ENCODE assay signal across 1 cellular context in the genomic region with DNA sequence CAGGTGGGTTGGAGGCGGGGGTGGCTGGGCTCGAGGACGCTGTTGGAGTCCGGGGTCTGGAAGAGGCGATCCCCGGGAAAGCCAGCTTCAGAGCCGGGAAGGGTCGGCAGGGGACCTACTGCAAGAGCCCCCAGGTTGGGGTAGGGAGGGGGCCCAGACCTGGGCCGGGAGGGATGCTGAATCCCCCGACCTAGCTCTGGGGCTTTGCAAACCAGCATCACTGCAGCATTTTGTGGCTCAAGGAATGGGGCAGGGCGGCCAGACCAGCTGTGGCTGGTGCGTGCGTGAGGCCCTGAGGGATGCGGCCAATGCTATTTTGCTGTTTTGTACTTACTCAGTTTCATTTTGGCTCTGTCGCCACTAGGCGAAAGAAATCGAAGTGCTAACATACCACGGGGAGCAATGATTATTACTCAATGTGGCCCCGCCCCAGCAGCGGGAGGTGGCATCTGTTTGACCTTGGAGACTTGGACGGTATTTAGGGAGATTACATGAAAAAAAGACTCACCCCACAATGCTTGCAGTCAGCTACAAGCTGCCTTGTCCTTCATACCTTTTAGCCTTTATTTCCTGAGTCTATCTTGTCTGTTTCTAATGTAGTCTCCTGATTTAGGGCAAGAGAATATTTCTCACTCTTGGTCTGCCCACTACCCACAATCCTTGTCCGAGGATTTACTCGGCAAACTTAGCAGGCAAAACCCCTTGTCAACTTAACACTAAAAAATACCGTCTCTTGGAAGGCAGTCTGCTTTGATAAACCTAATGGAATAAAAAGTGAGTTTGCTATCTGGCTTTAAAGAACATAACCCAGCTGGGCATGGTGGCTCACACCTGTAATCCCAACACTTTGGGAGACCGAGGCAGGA.
TF ChIP-seq lines count a peak whose summit lies in the region.

No MANE protein-coding gene starts in this region.

TF ChIP-seq in HepG2, 621 proteins besides CTCF, POLR2A, EP300 and RAD21 (continued from another document and continues in another):
- TF ChIP-seq, protein P1, sequence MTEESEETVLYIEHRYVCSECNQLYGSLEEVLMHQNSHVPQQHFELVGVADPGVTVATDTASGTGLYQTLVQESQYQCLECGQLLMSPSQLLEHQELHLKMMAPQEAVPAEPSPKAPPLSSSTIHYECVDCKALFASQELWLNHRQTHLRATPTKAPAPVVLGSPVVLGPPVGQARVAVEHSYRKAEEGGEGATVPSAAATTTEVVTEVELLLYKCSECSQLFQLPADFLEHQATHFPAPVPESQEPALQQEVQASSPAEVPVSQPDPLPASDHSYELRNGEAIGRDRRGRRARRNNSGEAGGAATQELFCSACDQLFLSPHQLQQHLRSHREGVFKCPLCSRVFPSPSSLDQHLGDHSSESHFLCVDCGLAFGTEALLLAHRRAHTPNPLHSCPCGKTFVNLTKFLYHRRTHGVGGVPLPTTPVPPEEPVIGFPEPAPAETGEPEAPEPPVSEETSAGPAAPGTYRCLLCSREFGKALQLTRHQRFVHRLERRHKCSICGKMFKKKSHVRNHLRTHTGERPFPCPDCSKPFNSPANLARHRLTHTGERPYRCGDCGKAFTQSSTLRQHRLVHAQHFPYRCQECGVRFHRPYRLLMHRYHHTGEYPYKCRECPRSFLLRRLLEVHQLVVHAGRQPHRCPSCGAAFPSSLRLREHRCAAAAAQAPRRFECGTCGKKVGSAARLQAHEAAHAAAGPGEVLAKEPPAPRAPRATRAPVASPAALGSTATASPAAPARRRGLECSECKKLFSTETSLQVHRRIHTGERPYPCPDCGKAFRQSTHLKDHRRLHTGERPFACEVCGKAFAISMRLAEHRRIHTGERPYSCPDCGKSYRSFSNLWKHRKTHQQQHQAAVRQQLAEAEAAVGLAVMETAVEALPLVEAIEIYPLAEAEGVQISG (CRISPR knock-in tag; IDR thresholded peaks at IDR 0.05) = no peak
- TF ChIP-seq MTF1 (CRISPR knock-in tag; IDR thresholded peaks at IDR 0.05) (no peak), ZNF841 (CRISPR knock-in tag; IDR thresholded peaks at IDR 0.05; ENCODE audit: borderline replicate concordance) (no peak), CHD2 (IDR thresholded peaks at IDR 0.05; ENCODE audit: low read depth, low read length) (no peak), ARNT2 (CRISPR knock-in tag; IDR thresholded peaks at IDR 0.05; ENCODE audit: low read depth) (peak; percentile 9; the same call in 1 of the 2 replicates), ZNF274 (CRISPR knock-in tag; IDR thresholded peaks at IDR 0.05) (no peak), SNAI1 (CRISPR knock-in tag; IDR thresholded peaks at IDR 0.05; ENCODE audit: borderline replicate concordance) (no peak), KAT8 (CRISPR knock-in tag; IDR thresholded peaks at IDR 0.05) (no peak; the same call in none of the 2 replicates), SOX13 (IDR thresholded peaks at IDR 0.05) (no peak), SOX13 (CRISPR knock-in tag; conservative IDR thresholded peaks at IDR 0.05 in 1 of 2, IDR thresholded peaks at IDR 0.05 in 1 of 2) (no peak; a peak in 1 of 4 replicates), SOX5 (CRISPR knock-in tag; IDR thresholded peaks at IDR 0.05; ENCODE audit: borderline replicate concordance) (no peak), ZMYM2 (CRISPR knock-in tag; IDR thresholded peaks at IDR 0.05) (0 out of 2 replicates have a peak, but pooled peaks have one; percentile 4), NFIC (IDR thresholded peaks at IDR 0.05; ENCODE audit: low read length) (no peak), NFYC (CRISPR knock-in tag; IDR thresholded peaks at IDR 0.05) (no peak), ZNF451 (CRISPR knock-in tag; IDR thresholded peaks at IDR 0.05) (no peak), ZNF546 (CRISPR knock-in tag; conservative IDR thresholded peaks at IDR 0.05) (no peak), KLF9 (CRISPR knock-in tag; IDR thresholded peaks at IDR 0.05; ENCODE audit: low read depth) (no peak), ELF1 (CRISPR knock-in tag; IDR thresholded peaks at IDR 0.05) (no peak), ZNF124 (CRISPR knock-in tag; IDR thresholded peaks at IDR 0.05) (no peak), HCFC1 (IDR thresholded peaks at IDR 0.05; ENCODE audit: low read depth, low read length) (no peak), PHF20 (CRISPR knock-in tag; IDR thresholded peaks at IDR 0.05) (no peak), ZBTB14 (CRISPR knock-in tag; IDR thresholded peaks at IDR 0.05) (no peak), NFYB (CRISPR knock-in tag; IDR thresholded peaks at IDR 0.05) (no peak), EHMT2 (IDR thresholded peaks at IDR 0.05; ENCODE audit: borderline replicate concordance, low read depth, low read length) (no peak), FLYWCH1 (CRISPR knock-in tag; IDR thresholded peaks at IDR 0.05) (no peak), MED8 (CRISPR knock-in tag; IDR thresholded peaks at IDR 0.05; ENCODE audit: insufficient replicate concordance) (peak; percentile 18), BATF2 (CRISPR knock-in tag; IDR thresholded peaks at IDR 0.05) (no peak), ZNF776 (CRISPR knock-in tag; IDR thresholded peaks at IDR 0.05) (peak; percentile 22; the same call in 1 of the 2 replicates), ZNF746 (CRISPR knock-in tag; IDR thresholded peaks at IDR 0.05) (peak; percentile 14; the same call in 1 of the 2 replicates), NR2F2 (IDR thresholded peaks at IDR 0.05; ENCODE audit: borderline replicate concordance, low read depth) (no peak), ISX (CRISPR knock-in tag; conservative IDR thresholded peaks at IDR 0.05) (no peak), PHF21A (CRISPR knock-in tag; IDR thresholded peaks at IDR 0.05) (0 out of 2 replicates have a peak, but pooled peaks have one; percentile 4), FOXC1 (CRISPR knock-in tag; IDR thresholded peaks at IDR 0.05; ENCODE audit: borderline replicate concordance) (0 out of 2 replicates have a peak, but pooled peaks have one; percentile 19), HNRNPK (IDR thresholded peaks at IDR 0.05; ENCODE audit: low read depth, low read length, poor library complexity, severe bottlenecking) (peak; percentile 3), ZNF143 (CRISPR knock-in tag; IDR thresholded peaks at IDR 0.05) (no peak), ZFX (CRISPR knock-in tag; IDR thresholded peaks at IDR 0.05; ENCODE audit: low read depth) (no peak), FOXK1 (CRISPR knock-in tag; IDR thresholded peaks at IDR 0.05; ENCODE audit: borderline replicate concordance, low read depth) (no peak), ZNF343 (CRISPR knock-in tag; IDR thresholded peaks at IDR 0.05) (no peak), ZNF335 (CRISPR knock-in tag; IDR thresholded peaks at IDR 0.05) (no peak), PHF5A (CRISPR knock-in tag; IDR thresholded peaks at IDR 0.05; ENCODE audit: low read depth, unreplicated experiment) (no peak), POLR2AphosphoS2 (IDR thresholded peaks at IDR 0.05; ENCODE audit: low read depth, low read length) (no peak), TAF15 (IDR thresholded peaks at IDR 0.05; ENCODE audit: low read depth, low read length, poor library complexity, severe bottlenecking) (no peak)
- TF ChIP-seq, protein P2, sequence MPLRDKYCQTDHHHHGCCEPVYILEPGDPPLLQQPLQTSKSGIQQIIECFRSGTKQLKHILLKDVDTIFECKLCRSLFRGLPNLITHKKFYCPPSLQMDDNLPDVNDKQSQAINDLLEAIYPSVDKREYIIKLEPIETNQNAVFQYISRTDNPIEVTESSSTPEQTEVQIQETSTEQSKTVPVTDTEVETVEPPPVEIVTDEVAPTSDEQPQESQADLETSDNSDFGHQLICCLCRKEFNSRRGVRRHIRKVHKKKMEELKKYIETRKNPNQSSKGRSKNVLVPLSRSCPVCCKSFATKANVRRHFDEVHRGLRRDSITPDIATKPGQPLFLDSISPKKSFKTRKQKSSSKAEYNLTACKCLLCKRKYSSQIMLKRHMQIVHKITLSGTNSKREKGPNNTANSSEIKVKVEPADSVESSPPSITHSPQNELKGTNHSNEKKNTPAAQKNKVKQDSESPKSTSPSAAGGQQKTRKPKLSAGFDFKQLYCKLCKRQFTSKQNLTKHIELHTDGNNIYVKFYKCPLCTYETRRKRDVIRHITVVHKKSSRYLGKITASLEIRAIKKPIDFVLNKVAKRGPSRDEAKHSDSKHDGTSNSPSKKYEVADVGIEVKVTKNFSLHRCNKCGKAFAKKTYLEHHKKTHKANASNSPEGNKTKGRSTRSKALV (CRISPR knock-in tag; IDR thresholded peaks at IDR 0.05) = no peak
- TF ChIP-seq, protein P3, sequence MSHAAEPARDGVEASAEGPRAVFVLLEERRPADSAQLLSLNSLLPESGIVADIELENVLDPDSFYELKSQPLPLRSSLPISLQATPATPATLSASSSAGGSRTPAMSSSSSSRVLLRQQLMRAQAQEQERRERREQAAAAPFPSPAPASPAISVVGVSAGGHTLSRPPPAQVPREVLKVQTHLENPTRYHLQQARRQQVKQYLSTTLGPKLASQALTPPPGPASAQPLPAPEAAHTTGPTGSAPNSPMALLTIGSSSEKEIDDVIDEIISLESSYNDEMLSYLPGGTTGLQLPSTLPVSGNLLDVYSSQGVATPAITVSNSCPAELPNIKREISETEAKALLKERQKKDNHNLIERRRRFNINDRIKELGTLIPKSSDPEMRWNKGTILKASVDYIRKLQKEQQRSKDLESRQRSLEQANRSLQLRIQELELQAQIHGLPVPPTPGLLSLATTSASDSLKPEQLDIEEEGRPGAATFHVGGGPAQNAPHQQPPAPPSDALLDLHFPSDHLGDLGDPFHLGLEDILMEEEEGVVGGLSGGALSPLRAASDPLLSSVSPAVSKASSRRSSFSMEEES (CRISPR knock-in tag; IDR thresholded peaks at IDR 0.05) = no peak
- TF ChIP-seq, protein P4, sequence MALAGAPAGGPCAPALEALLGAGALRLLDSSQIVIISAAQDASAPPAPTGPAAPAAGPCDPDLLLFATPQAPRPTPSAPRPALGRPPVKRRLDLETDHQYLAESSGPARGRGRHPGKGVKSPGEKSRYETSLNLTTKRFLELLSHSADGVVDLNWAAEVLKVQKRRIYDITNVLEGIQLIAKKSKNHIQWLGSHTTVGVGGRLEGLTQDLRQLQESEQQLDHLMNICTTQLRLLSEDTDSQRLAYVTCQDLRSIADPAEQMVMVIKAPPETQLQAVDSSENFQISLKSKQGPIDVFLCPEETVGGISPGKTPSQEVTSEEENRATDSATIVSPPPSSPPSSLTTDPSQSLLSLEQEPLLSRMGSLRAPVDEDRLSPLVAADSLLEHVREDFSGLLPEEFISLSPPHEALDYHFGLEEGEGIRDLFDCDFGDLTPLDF (CRISPR knock-in tag; IDR thresholded peaks at IDR 0.05) = no peak
- TF ChIP-seq, protein P5, sequence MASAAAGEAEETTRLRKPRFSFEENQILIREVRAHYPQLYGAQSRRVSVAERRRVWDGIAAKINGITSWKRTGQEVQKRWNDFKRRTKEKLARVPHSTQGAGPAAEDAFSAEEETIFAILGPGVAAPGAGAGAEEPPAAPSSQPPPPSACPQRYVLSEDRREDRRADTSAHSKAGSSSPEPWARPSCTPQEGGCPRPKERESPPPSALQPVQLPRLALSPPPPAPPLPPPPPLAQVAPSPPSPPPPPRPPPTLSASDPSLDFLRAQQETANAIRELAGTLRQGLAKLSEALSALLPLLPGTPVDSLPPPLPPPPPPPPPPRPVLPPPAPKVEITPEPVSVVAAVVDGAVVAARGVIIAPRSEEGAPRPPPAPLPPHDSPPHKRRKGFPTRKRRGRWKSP (CRISPR knock-in tag; IDR thresholded peaks at IDR 0.05) = peak; percentile 26; the same call in 1 of the 2 replicates
- TF ChIP-seq, protein P6, sequence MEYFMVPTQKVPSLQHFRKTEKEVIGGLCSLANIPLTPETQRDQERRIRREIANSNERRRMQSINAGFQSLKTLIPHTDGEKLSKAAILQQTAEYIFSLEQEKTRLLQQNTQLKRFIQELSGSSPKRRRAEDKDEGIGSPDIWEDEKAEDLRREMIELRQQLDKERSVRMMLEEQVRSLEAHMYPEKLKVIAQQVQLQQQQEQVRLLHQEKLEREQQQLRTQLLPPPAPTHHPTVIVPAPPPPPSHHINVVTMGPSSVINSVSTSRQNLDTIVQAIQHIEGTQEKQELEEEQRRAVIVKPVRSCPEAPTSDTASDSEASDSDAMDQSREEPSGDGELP (IDR thresholded peaks at IDR 0.05; ENCODE audit: borderline replicate concordance, low read depth) = peak; percentile 30; the same call in 1 of the 2 replicates
- TF ChIP-seq, protein P7, sequence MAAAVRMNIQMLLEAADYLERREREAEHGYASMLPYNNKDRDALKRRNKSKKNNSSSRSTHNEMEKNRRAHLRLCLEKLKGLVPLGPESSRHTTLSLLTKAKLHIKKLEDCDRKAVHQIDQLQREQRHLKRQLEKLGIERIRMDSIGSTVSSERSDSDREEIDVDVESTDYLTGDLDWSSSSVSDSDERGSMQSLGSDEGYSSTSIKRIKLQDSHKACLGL (CRISPR knock-in tag; IDR thresholded peaks at IDR 0.05) = no peak
- TF ChIP-seq, protein P8, sequence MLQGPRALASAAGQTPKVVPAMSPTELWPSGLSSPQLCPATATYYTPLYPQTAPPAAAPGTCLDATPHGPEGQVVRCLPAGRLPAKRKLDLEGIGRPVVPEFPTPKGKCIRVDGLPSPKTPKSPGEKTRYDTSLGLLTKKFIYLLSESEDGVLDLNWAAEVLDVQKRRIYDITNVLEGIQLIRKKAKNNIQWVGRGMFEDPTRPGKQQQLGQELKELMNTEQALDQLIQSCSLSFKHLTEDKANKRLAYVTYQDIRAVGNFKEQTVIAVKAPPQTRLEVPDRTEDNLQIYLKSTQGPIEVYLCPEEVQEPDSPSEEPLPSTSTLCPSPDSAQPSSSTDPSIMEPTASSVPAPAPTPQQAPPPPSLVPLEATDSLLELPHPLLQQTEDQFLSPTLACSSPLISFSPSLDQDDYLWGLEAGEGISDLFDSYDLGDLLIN (CRISPR knock-in tag; IDR thresholded peaks at IDR 0.05; ENCODE audit: borderline replicate concordance) = no peak
- TF ChIP-seq, protein P9, sequence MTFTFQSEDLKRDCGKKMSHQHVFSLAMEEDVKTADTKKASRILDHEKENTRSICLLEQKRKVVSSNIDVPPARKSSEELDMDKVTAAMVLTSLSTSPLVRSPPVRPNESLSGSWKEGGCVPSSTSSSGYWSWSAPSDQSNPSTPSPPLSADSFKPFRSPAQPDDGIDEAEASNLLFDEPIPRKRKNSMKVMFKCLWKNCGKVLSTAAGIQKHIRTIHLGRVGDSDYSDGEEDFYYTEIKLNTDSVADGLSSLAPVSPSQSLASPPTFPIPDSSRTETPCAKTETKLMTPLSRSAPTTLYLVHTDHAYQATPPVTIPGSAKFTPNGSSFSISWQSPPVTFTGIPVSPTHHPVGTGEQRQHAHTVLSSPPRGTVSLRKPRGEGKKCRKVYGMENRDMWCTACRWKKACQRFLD (CRISPR knock-in tag; IDR thresholded peaks at IDR 0.05; ENCODE audit: borderline replicate concordance) = no peak; the same call in 1 of the 2 replicates
